8 cellular contexts compared by ENCODE assay signal in genomic region chr6:5471044-5471443, GRCh38.
DNase-seq lines count a peak whose midpoint lies in the region; ATAC-seq and TF ChIP-seq lines count a peak whose summit lies in the region.

No MANE protein-coding gene starts in this region.

- no peak overlapping the region for H3K27ac Mint-ChIP-seq in CD8-positive, alpha-beta T cell
- no peak overlapping the region for H3K27ac Mint-ChIP-seq in activated naive CD4-positive, alpha-beta T cell treated with anti-CD3 and anti-CD28 coated beads, Interleukin-2, amount 50 U/mL, for 72 hours
- H3K27ac Mint-ChIP-seq in progenitor cell of endocrine pancreas: no peak overlapping the region

- H3K9me3 ChIP-seq in CD8-positive, alpha-beta T cell (ENCODE audit: low read length): no peaks in the 10 kb centered on the region
- no peaks in the 10 kb centered on the region for H3K9me3 ChIP-seq in MM.1S (replicated peaks; ENCODE audit: insufficient read depth, low read length)
- no peaks in the 10 kb centered on the region for H3K9me3 ChIP-seq in SK-N-MC (ENCODE audit: low read depth, low read length)

- POLR2A ChIA-PET in CD8-positive, alpha-beta T cell (lab: Charles Lee): interaction anchor here (0.7 to 1.3 kb wide), 4 partner anchors 194 to 396 kb away, joined by 3 to 4 read pairs (median 3); no protein-coding TSS in a partner anchor

- H3K27me3 Mint-ChIP-seq in CD8-positive, alpha-beta T cell (ENCODE audit: low read depth): no peaks in the 10 kb centered on the region
- H3K27me3 Mint-ChIP-seq in progenitor cell of endocrine pancreas: no peaks in the 10 kb centered on the region

- no peaks in the 10 kb centered on the region for H3K9me2 ChIP-seq in MM.1S (replicated peaks; ENCODE audit: insufficient read depth, low read length)

- TF ChIP-seq CTCF in CD8-positive, alpha-beta T cell (IDR thresholded peaks at IDR 0.05): peak; percentile 76
- peak; percentile 90 for TF ChIP-seq CTCF in MM.1S (IDR thresholded peaks at IDR 0.05; ENCODE audit: low read length)
- peak; percentile 91 for TF ChIP-seq CTCF in progenitor cell of endocrine pancreas (IDR thresholded peaks at IDR 0.05; ENCODE audit: unreplicated experiment)

- H3F3A ChIP-seq in MM.1S (ENCODE audit: insufficient read depth, low read length): no peaks in the 10 kb centered on the region

- CTCF ChIA-PET in CD8-positive, alpha-beta T cell (lab: Charles Lee): interaction anchor here (0.6 to 3.4 kb wide), 46 partner anchors 9 to 1078 kb away, joined by 3 to 19 read pairs (median 4); no protein-coding TSS in a partner anchor

- no peak overlapping the region for H3K4me3 ChIP-seq in CD8-positive, alpha-beta T cell (ENCODE audit: low read depth, low read length)
- H3K4me3 ChIP-seq in MM.1S (ENCODE audit: low read length) (no peak overlapping the region), SK-N-MC (peak overlapping the region; percentile 25)

- intact Hi-C loops in CD8-positive, alpha-beta T cell (cut with DNase I, micrococcal nuclease): loop anchor here (1.0 to 10.0 kb wide), 11 partner anchors 196 to 1076 kb away; partner anchors contain the start of gene NRN1 (in 1 of the 2)
- intact Hi-C loops in head of caudate nucleus (cut with DNase I): no loop called here

- peaks cover 4% of the 10 kb centered on the region for H3K4me1 Mint-ChIP-seq in CD8-positive, alpha-beta T cell (ENCODE audit: low read depth)
- H3K4me1 Mint-ChIP-seq in progenitor cell of endocrine pancreas (ENCODE audit: low read depth): peaks cover 1% of the 10 kb centered on the region

- H3K27ac ChIP-seq in CD8-positive, alpha-beta T cell (ENCODE audit: low read depth, low read length): no peak overlapping the region
- H3K27ac ChIP-seq in MM.1S (ENCODE audit: low read length) (no peak overlapping the region), SK-N-MC (no peak overlapping the region)

- H4K20me1 ChIP-seq in MM.1S (ENCODE audit: insufficient read depth, low read length): no peaks in the 10 kb centered on the region

- ATAC-seq in CD8-positive, alpha-beta T cell: peak; percentile 62
- ATAC-seq in GM21526 (IDR thresholded peaks at IDR 0.05; ENCODE audit: low FRiP score, unreplicated experiment): peak; percentile 75
- peak; percentile 59 to 82 for ATAC-seq in activated naive CD4-positive, alpha-beta T cell treated with anti-CD3 and anti-CD28 coated beads, Interleukin-2, amount 50 U/mL, for 72 hours

- peaks cover 12% of the 10 kb centered on the region for H3K36me3 Mint-ChIP-seq in CD8-positive, alpha-beta T cell
- H3K36me3 Mint-ChIP-seq in activated naive CD4-positive, alpha-beta T cell treated with anti-CD3 and anti-CD28 coated beads, Interleukin-2, amount 50 U/mL, for 72 hours: no peaks in the 10 kb centered on the region
- no peaks in the 10 kb centered on the region for H3K36me3 Mint-ChIP-seq in progenitor cell of endocrine pancreas (ENCODE audit: insufficient read depth)

- H3K4me2 ChIP-seq in MM.1S (ENCODE audit: low read depth, low read length): no peak overlapping the region

- no peaks in the 10 kb centered on the region for H3K27me3 ChIP-seq in CD8-positive, alpha-beta T cell (ENCODE audit: insufficient read depth, low read length)
- no peaks in the 10 kb centered on the region for H3K27me3 ChIP-seq in MM.1S (replicated peaks; ENCODE audit: insufficient read depth, low read length)

- no peak overlapping the region for H3K4me3 Mint-ChIP-seq in CD8-positive, alpha-beta T cell
- H3K4me3 Mint-ChIP-seq in progenitor cell of endocrine pancreas (ENCODE audit: low read depth): no peak overlapping the region

- H3K9me3 Mint-ChIP-seq in CD8-positive, alpha-beta T cell: no peaks in the 10 kb centered on the region
- H3K9me3 Mint-ChIP-seq in activated naive CD4-positive, alpha-beta T cell treated with anti-CD3 and anti-CD28 coated beads, Interleukin-2, amount 50 U/mL, for 72 hours: no peaks in the 10 kb centered on the region
- no peaks in the 10 kb centered on the region for H3K9me3 Mint-ChIP-seq in progenitor cell of endocrine pancreas (ENCODE audit: low read depth)

- H3K9ac ChIP-seq in MM.1S (ENCODE audit: low read length) (no peak overlapping the region), SK-N-MC (ENCODE audit: insufficient read length) (no peak overlapping the region)

- peak; percentile 34 to 77 (median 63) for DNase-seq in CD8-positive, alpha-beta T cell
- DNase-seq in MM.1S (peak; percentile 57), SK-N-MC (ENCODE audit: low read depth, low spot score) (peak; percentile 53), head of caudate nucleus (peak; percentile 57 to 88 (median 76)), progenitor cell of endocrine pancreas (ENCODE audit: low spot score, unreplicated experiment) (peak; percentile 40), GOT3 (lab: John Stamatoyannopoulos, UW) (no peak)
- peak in 1 of 2 donors; percentile 51 for DNase-seq in activated naive CD4-positive, alpha-beta T cell treated with anti-CD3 and anti-CD28 coated beads, Interleukin-2, amount 50 U/mL, for 72 hours (ENCODE audit: low spot score in 2 of 2)

- H3K36me3 ChIP-seq in CD8-positive, alpha-beta T cell (ENCODE audit: insufficient read depth, low read length): no peaks in the 10 kb centered on the region
- H3K36me3 ChIP-seq in MM.1S (replicated peaks; ENCODE audit: insufficient read depth, low read length): no peaks in the 10 kb centered on the region
- no peaks in the 10 kb centered on the region for H3K36me3 ChIP-seq in SK-N-MC (ENCODE audit: insufficient read depth, low read length)

- H3K4me1 ChIP-seq in CD8-positive, alpha-beta T cell (ENCODE audit: insufficient read depth, low read length): peaks cover 6% of the 10 kb centered on the region
- 0 out of 2 replicates have a peak, but pooled peaks cover 7% of the 10 kb centered on the region for H3K4me1 ChIP-seq in MM.1S (ENCODE audit: low read length)

- H3K79me2 ChIP-seq in MM.1S (ENCODE audit: low read length): no peaks in the 10 kb centered on the region

- H2AFZ ChIP-seq in MM.1S (ENCODE audit: low read length): no peak overlapping the region
